1 cellular context compared by ENCODE assay signal in genomic region chr11:92272651-92273050, GRCh38.
TF ChIP-seq lines count a peak whose summit lies in the region.

No MANE protein-coding gene starts in this region.

TF ChIP-seq in WTC11, 78 proteins besides CTCF, POLR2A, EP300 and RAD21 (continued from another document):
- TF ChIP-seq STAT6 (CRISPR knock-in tag; conservative IDR thresholded peaks at IDR 0.05; ENCODE audit: low read depth) (no peak), SMAD3 (CRISPR knock-in tag; IDR thresholded peaks at IDR 0.05; ENCODE audit: borderline replicate concordance) (no peak), GTF2I (CRISPR knock-in tag; conservative IDR thresholded peaks at IDR 0.05) (no peak)
